ENCODE assay signal across 13 cellular contexts in the genomic region with DNA sequence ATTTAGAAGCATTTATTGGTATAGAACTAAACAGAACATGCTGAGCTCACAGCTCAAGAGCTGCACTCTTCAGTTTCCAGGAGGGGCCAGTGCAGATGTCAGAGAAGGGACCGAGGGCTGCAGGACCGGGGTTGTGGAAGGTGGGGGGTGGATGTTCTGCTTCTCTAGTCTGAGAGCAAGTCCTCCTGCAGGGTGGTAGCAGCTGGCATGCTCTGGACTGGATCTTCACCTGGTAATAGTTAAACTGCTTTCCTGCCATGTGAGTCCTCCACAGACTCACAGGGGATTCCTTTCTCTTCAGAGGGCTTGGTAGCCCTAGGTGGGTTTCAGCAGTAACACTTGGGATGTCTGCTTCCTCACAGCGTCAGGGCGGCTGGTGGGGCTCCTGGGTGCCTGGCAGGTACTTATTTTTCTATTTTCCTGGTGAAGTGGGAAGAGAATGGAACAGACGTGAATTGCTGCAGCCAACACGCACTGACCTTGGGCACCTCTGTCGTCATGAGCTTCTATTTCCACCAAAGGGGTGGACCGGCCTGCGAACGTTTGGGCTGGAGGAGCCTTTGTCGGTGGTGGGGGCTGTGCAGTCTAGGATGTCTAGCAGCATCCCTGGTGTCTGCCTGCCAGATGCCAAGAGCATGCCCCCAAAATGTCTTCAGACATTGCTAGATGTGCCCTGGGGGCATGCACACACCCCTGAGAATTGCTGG. TPM values are rescaled to one million over a fixed set of nuclear protein-coding genes. Genes with fewer than 3 reads are reported as not detected.
A peak's percentile ranks its signal among the peaks of the same experiment; 100 is the strongest.
DNase-seq lines count a peak whose midpoint lies in the region; ATAC-seq and TF ChIP-seq lines count a peak whose summit lies in the region.
"Had no signal": no experiment of that assay in that cellular context is flagged by ENCODE, and none has a peak within 500 bp of the region (broad histone marks: within the 10 kb centered on the region; RNA-seq: fewer than 3 reads in every experiment).

No MANE protein-coding gene starts in this region.

- peak overlapping the region; percentile 91 to 95 for H3K27ac Mint-ChIP-seq in natural killer cell treated with Interleukin-12 subunit alpha and Interleukin-12 subunit beta and Interleukin-15 and Interleukin-18, amount 100 ng/mL, for 72 hours

- H3K4me2 ChIP-seq in BLaER1 treated with 17β-estradiol and CSF1 and Interleukin-3, amounts not matched to agents 10 nM and 100 nM, result peak overlapping the region; percentile 94 to 100 (median 98)

- peaks cover 46 to 62% (median 57%) of the 10 kb centered on the region in 10 experiments for H3K4me1 ChIP-seq in BLaER1 treated with 17β-estradiol and CSF1 and Interleukin-3, amounts not matched to agents 10 nM and 100 nM
- peaks cover 20 to 59% of the 10 kb centered on the region in 2 donors for H3K4me1 ChIP-seq in adrenal gland (replicated peaks in 1 of 2)

- peaks cover 9 to 36% (median 31%) of the 10 kb centered on the region in 11 experiments for H3K36me3 ChIP-seq in BLaER1 treated with 17β-estradiol and CSF1 and Interleukin-3, amounts not matched to agents 10 nM and 100 nM
- no peaks in the 10 kb centered on the region for H3K36me3 ChIP-seq in adrenal gland (replicated peaks in 1 of 2)

- no peak for TF ChIP-seq CTCF in HFF-Myc (IDR thresholded peaks at IDR 0.05; ENCODE audit: low read depth, low read length, missing control alignments)
- TF ChIP-seq CTCF in adrenal gland (IDR thresholded peaks at IDR 0.05), result no peak

- DNase-seq in HFF-Myc (ENCODE audit: extremely low read depth, low read depth) (no peak), adrenal gland (peak in 4 of 7 donors; percentile 37 to 60 (median 53)), NOMO-1 treated with DMSO at 0.1 percent for 48 hours (lab: John Stamatoyannopoulos, UW; ENCODE audit: unreplicated experiment) (no peak)
- DNase-seq in natural killer cell treated with Interleukin-12 subunit alpha and Interleukin-12 subunit beta and Interleukin-15 and Interleukin-18, amount 100 ng/mL, for 72 hours (ENCODE audit: low spot score), result no peak
- DNase-seq: DMS153; effector memory CD4-positive, alpha-beta T cell; Kasumi-1; NCI-H69; T1000 had no signal

- peaks cover 58 to 73% (median 64%) of the 10 kb centered on the region in 11 experiments for H4K20me1 ChIP-seq in BLaER1 treated with 17β-estradiol and CSF1 and Interleukin-3, amounts not matched to agents 10 nM and 100 nM

- ATAC-seq in natural killer cell treated with Interleukin-12 subunit alpha and Interleukin-12 subunit beta and Interleukin-15 and Interleukin-18, amount 100 ng/mL, for 72 hours, result no peak
- ATAC-seq in GM18498 (IDR thresholded peaks at IDR 0.05; ENCODE audit: unreplicated experiment), result no peak
- no peak for ATAC-seq in HG03565 (IDR thresholded peaks at IDR 0.05; ENCODE audit: unreplicated experiment)
- ATAC-seq in HG03520 (IDR thresholded peaks at IDR 0.05; ENCODE audit: unreplicated experiment), result no peak

- peaks cover 34 to 36% of the 10 kb centered on the region in 2 donors for H3K4me1 Mint-ChIP-seq in natural killer cell treated with Interleukin-12 subunit alpha and Interleukin-12 subunit beta and Interleukin-15 and Interleukin-18, amount 100 ng/mL, for 72 hours (ENCODE audit: low read depth in 2 of 2)

- H3K4me3 ChIP-seq in BLaER1 treated with 17β-estradiol and CSF1 and Interleukin-3, amounts not matched to agents 10 nM and 100 nM, result peak overlapping the region in 4 of 10 experiments; percentile 12 to 99 (median 94); a peak in 6 of 20 replicates
- peak overlapping the region; percentile 15; the same call in 1 of the 2 replicates for H3K4me3 ChIP-seq in HFF-Myc (replicated peaks; ENCODE audit: low read depth, low read length)
- no peak overlapping the region for H3K4me3 ChIP-seq in adrenal gland

- peak overlapping the region; percentile 98 for H3K4me3 Mint-ChIP-seq in natural killer cell treated with Interleukin-12 subunit alpha and Interleukin-12 subunit beta and Interleukin-15 and Interleukin-18, amount 100 ng/mL, for 72 hours

- TF ChIP-seq POLR2A in adrenal gland (IDR thresholded peaks at IDR 0.05), result no peak

- WGBS in adrenal gland, 4 donors, result 43 to 61% (median 51%) methylated on average over 11 of the region's 11 CpGs

- peak overlapping the region; percentile 31 to 99 (median 97); a peak in 17 of 22 replicates for H3K9ac ChIP-seq in BLaER1 treated with 17β-estradiol and CSF1 and Interleukin-3, amounts not matched to agents 10 nM and 100 nM

- intact Hi-C loops in adrenal gland (cut with DNase I), result loop anchor here (5.0 to 10.0 kb wide), 2 partner anchors 53 to 55 kb away; partner anchors contain the start of gene UVSSA (in 2 of the 2)

- H3K9me3 ChIP-seq in BLaER1 treated with 17β-estradiol and CSF1 and Interleukin-3, amounts not matched to agents 10 nM and 100 nM (replicated peaks in 1 of 11), result peaks cover 0 to 9% (median 4%) of the 10 kb centered on the region in 11 experiments; a peak in 14 of 22 replicates
- no peaks in the 10 kb centered on the region for H3K9me3 ChIP-seq in adrenal gland (replicated peaks in 1 of 3)

- H3K9me3 Mint-ChIP-seq in natural killer cell treated with Interleukin-12 subunit alpha and Interleukin-12 subunit beta and Interleukin-15 and Interleukin-18, amount 100 ng/mL, for 72 hours, result no peaks in the 10 kb centered on the region

- no peaks in the 10 kb centered on the region for H3K27me3 Mint-ChIP-seq in natural killer cell treated with Interleukin-12 subunit alpha and Interleukin-12 subunit beta and Interleukin-15 and Interleukin-18, amount 100 ng/mL, for 72 hours

- H3K27ac ChIP-seq in BLaER1 treated with 17β-estradiol and CSF1 and Interleukin-3, amounts not matched to agents 10 nM and 100 nM, result 0 out of 22 replicates have a peak overlapping the region, but pooled peaks of 2 of the 11 experiments have one; percentile 3 to 16
- H3K27ac ChIP-seq in adrenal gland, result peak overlapping the region in 2 of 5 donors; percentile 23 to 91

- H3K27me3 ChIP-seq in BLaER1 treated with 17β-estradiol and CSF1 and Interleukin-3, amounts not matched to agents 10 nM and 100 nM, result no peaks in the 10 kb centered on the region
- no peaks in the 10 kb centered on the region for H3K27me3 ChIP-seq in adrenal gland

- H3K36me3 Mint-ChIP-seq in natural killer cell treated with Interleukin-12 subunit alpha and Interleukin-12 subunit beta and Interleukin-15 and Interleukin-18, amount 100 ng/mL, for 72 hours, result no peaks in the 10 kb centered on the region

RNA-seq across cellular contexts. Expression of gene MAEA, which starts 2.5 kb away (rescaled TPM):
- 10 to 100 TPM; 60.2 to 96.8 (median 79.2) TPM for total RNA-seq in adrenal gland
- 100 to 1,000 TPM in 1 of 3 donors, 10 to 100 TPM in 2; 35.6 to 103 (median 70.3) TPM for polyA plus RNA-seq in adrenal gland
- 10 to 100 TPM; 60.1 to 93.7 TPM for total RNA-seq in natural killer cell treated with Interleukin-12 subunit alpha and Interleukin-12 subunit beta and Interleukin-15 and Interleukin-18, amount 100 ng/mL, for 72 hours

RNA-seq across cellular contexts. Expression of gene CTBP1, which starts 43.2 kb away (rescaled TPM):
- 100 to 1,000 TPM; 143 to 293 (median 169) TPM for total RNA-seq in adrenal gland
- 100 to 1,000 TPM in 2 of 3 donors, 10 to 100 TPM in 1; 45.7 to 172 (median 145) TPM for polyA plus RNA-seq in adrenal gland
- 100 to 1,000 TPM; 109 to 245 TPM for total RNA-seq in natural killer cell treated with Interleukin-12 subunit alpha and Interleukin-12 subunit beta and Interleukin-15 and Interleukin-18, amount 100 ng/mL, for 72 hours

RNA-seq across cellular contexts. Expression of gene UVSSA, which starts 54.9 kb away (rescaled TPM):
- 10 to 100 TPM in 6 of 8 donors, 1 to 10 TPM in 2; 9.3 to 36.5 (median 17.5) TPM for total RNA-seq in adrenal gland
- 10 to 100 TPM in 2 of 3 donors, 1 to 10 TPM in 1; 2.9 to 37.4 (median 21.9) TPM for polyA plus RNA-seq in adrenal gland
- 10 to 100 TPM; 19.6 to 25.1 TPM for total RNA-seq in natural killer cell treated with Interleukin-12 subunit alpha and Interleukin-12 subunit beta and Interleukin-15 and Interleukin-18, amount 100 ng/mL, for 72 hours

Comparison
In these comparisons a context has a peak if more than half of its experiments do, and no peak if none do; other contexts are left out.
1. DNase-seq: peak in adrenal gland (4 of 7); none in HFF-Myc (single experiment), natural killer cell treated with Interleukin-12 subunit alpha and Interleukin-12 subunit beta and Interleukin-15 and Interleukin-18, amount 100 ng/mL, for 72 hours (single experiment) and NOMO-1 treated with DMSO at 0.1 percent for 48 hours (single experiment).